Comparison of ENCODE assay signal across 1 cellular context in the genomic region with DNA sequence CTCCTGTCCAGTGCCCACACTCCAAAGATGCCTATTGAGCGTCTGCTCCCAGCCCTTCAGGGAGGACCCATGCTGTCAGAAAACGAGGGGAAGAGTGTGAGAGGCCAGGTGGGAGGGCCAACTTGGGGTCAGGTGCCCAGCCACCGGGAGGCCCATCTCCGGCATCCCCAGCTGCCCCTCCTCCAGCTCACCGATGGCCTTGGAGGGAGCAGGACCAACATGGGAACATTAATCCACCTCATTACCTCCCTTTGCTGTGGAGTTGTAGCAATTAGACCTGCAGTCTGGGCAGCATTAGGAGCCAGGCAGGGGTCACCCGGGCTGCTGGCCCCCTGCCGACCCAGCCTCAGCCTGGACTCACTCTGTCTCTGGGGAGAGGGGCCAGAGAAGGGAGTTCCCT.
TF ChIP-seq lines count a peak whose summit lies in the region.

No MANE protein-coding gene starts in this region.

TF ChIP-seq in HEK293, 187 proteins besides CTCF, POLR2A, EP300 and RAD21 (continued from another document):
- TF ChIP-seq GLIS1 (tag by site-specific recombination; IDR thresholded peaks at IDR 0.05) (peak; percentile 16; the same call in 1 of the 2 replicates), KLF16 (tag by site-specific recombination; IDR thresholded peaks at IDR 0.05) (no peak), ZNF571 (tag by site-specific recombination; IDR thresholded peaks at IDR 0.05) (no peak), ZSCAN30 (tag by site-specific recombination; IDR thresholded peaks at IDR 0.05) (no peak), ZNF266 (tag by site-specific recombination; IDR thresholded peaks at IDR 0.05; ENCODE audit: low read depth) (no peak), ZNF830 (tag by site-specific recombination; IDR thresholded peaks at IDR 0.05; ENCODE audit: low read depth) (no peak)
